In genomic region chr11:90737328-90738050, GRCh38 we compare ENCODE assay signal across 19 cellular contexts.
A peak's percentile ranks its signal among the peaks of the same experiment; 100 is the strongest.
DNase-seq lines count a peak whose midpoint lies in the region; ATAC-seq, FAIRE-seq and TF ChIP-seq lines count a peak whose summit lies in the region.
"Had no signal": no experiment of that assay in that cellular context is flagged by ENCODE, and none has a peak within 500 bp of the region (broad histone marks: within the 10 kb centered on the region; RNA-seq: fewer than 3 reads in every experiment).

No MANE protein-coding gene starts in this region.

- no peak for TF ChIP-seq CTCF in D721Med (IDR thresholded peaks at IDR 0.05; ENCODE audit: insufficient read depth, missing control alignments)
- TF ChIP-seq CTCF in neural progenitor cell (IDR thresholded peaks at IDR 0.05), result no peak
- no peak for TF ChIP-seq CTCF in foreskin keratinocyte (conservative IDR thresholded peaks at IDR 0.05)
- TF ChIP-seq CTCF in lower leg skin (IDR thresholded peaks at IDR 0.05), result no peak

- no peaks in the 10 kb centered on the region for H3K27me3 Mint-ChIP-seq in neural progenitor cell (ENCODE audit: insufficient read depth, low read depth)

- ATAC-seq in foreskin keratinocyte, result no peak
- ATAC-seq: A549 had no signal

- no peaks in the 10 kb centered on the region for H3K9me3 ChIP-seq in neural progenitor cell (ENCODE audit: low read depth)
- H3K9me3 ChIP-seq: A549 had no signal

- no peak overlapping the region for H3K9ac ChIP-seq in neural progenitor cell

- no peaks in the 10 kb centered on the region for H4K20me1 ChIP-seq in neural progenitor cell (ENCODE audit: low read depth)

- H3K36me3 ChIP-seq in neural progenitor cell, result no peaks in the 10 kb centered on the region

- 12 to 15% methylated on average over 1 of the region's 1 CpG for WGBS in lower leg skin, 2 donors

- no peak overlapping the region for H3K4me3 ChIP-seq in neural progenitor cell
- H3K4me3 ChIP-seq in lower leg skin (ENCODE audit: low read depth, poor library complexity, severe bottlenecking), result no peak overlapping the region
- H3K4me3 ChIP-seq: A549 had no signal

- no peak overlapping the region for H2AFZ ChIP-seq in neural progenitor cell (replicated peaks)

- peak; percentile 94 for FAIRE-seq in D721Med (lab: Jason Lieb, UNC)
- FAIRE-seq: A549, GM19239 had no signal

- no peak overlapping the region for H3K4me2 ChIP-seq in neural progenitor cell
- H3K4me2 ChIP-seq: A549 had no signal

- no peak for DNase-seq in D721Med (ENCODE audit: insufficient read length, low spot score)
- DNase-seq in NCI-H446 (lab: John Stamatoyannopoulos, UW), result peak; percentile 56 to 62
- DNase-seq in brain pericyte (ENCODE audit: low read depth, low spot score), result peak; percentile 55
- peak; percentile 11 for DNase-seq in neural progenitor cell (ENCODE audit: low spot score)
- no peak for DNase-seq in foreskin keratinocyte
- no peak for DNase-seq in NCI-H345 treated with DMSO at 0.1 percent for 48 hours (lab: John Stamatoyannopoulos, UW; ENCODE audit: unreplicated experiment)
- no peak for DNase-seq in EL
- no peak for DNase-seq in lower leg skin (ENCODE audit: low spot score in 2 of 2)
- DNase-seq: C1 segment of cervical spinal cord; KBM-7; NCI-H1436; NCI-H2029; NCI-H2171; NCI-H524; NK-92 treated with Interleukin-12 subunit alpha and Interleukin-12 subunit beta, amount 100 ng/mL, for 24 hours; RPMI8226; SIG-M5 had no signal

- no peak for TF ChIP-seq POLR2A in lower leg skin (IDR thresholded peaks at IDR 0.05)

- no peaks in the 10 kb centered on the region for H3K79me2 ChIP-seq in neural progenitor cell (ENCODE audit: low read depth)

- H3K36me3 Mint-ChIP-seq in neural progenitor cell, result no peaks in the 10 kb centered on the region

- H3F3A ChIP-seq in neural progenitor cell (ENCODE audit: low read depth), result no peaks in the 10 kb centered on the region

- H3K9me3 Mint-ChIP-seq in neural progenitor cell, result no peaks in the 10 kb centered on the region

- H3K4me3 Mint-ChIP-seq in neural progenitor cell, result no peak overlapping the region

- H3K27ac Mint-ChIP-seq in neural progenitor cell, result no peak overlapping the region

- peaks cover 12% of the 10 kb centered on the region for H3K4me1 Mint-ChIP-seq in neural progenitor cell

- intact Hi-C loops in lower leg skin (cut with DNase I; ENCODE audit: low total_unique reads), result no loop called here

- H3K27me3 ChIP-seq in neural progenitor cell (no peaks in the 10 kb centered on the region), foreskin keratinocyte (no peaks in the 10 kb centered on the region)

- H3K27ac ChIP-seq in neural progenitor cell, result no peak overlapping the region
- no peak overlapping the region for H3K27ac ChIP-seq in foreskin keratinocyte
- H3K27ac ChIP-seq: A549 had no signal

- H3K4me1 ChIP-seq in neural progenitor cell, result peaks cover 8% of the 10 kb centered on the region
- H3K4me1 ChIP-seq in foreskin keratinocyte, result no peaks in the 10 kb centered on the region
- H3K4me1 ChIP-seq: A549 had no signal

Comparison
In these comparisons a context has a peak if more than half of its experiments do, and no peak if none do; other contexts are left out.
1. DNase-seq: peak in NCI-H446 (2 of 2), brain pericyte (single experiment) and neural progenitor cell (single experiment); none in D721Med (single experiment), foreskin keratinocyte (0 of 2), NCI-H345 treated with DMSO at 0.1 percent for 48 hours (single experiment), EL (single experiment) and lower leg skin (0 of 2).